7 cellular contexts compared by ENCODE assay signal in the genomic region with DNA sequence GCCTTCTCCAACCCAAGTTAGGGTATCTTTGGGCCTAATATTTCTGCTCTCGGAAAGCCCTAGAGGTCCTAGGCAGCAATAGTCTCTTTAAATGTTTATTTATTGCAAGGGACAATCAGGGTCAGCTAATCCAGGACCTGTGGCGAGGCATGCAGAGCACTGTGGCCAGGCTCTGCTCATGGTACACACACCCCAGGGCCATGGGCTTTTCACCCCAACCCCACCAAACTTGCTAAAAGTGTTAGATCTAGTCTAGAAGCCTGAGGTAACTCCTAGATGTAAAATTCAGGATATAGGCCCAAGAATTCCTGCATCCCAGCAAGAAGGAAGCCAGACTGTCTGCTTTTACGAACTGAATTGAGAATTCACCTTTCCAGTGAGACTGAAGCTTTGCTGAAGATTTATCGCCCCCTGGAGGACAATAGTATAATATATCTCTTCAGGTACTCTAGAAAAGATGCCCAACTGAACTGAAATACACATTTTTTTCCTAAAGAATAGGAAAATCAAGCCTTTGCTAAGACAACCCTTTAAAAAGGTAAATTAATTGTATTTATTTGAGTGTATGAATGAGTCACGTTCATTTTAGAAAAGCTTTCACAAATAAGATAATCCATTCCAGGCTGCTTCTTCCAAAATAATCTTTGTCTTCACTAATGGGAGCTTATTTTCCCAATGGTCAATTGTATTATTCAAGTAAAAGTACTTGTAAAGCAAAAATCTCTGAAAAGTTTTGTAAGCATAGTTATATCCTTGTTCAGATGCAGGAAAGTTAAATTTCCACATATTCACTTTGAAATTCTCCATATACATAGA.
DNase-seq lines count a peak whose midpoint lies in the region; ATAC-seq, FAIRE-seq and TF ChIP-seq lines count a peak whose summit lies in the region.

No MANE protein-coding gene starts in this region.

- DNase-seq in HTR-8/SVneo (ENCODE audit: insufficient read length, low spot score), result peak; percentile 3
- peak; percentile 16 for DNase-seq in RPMI7951 (ENCODE audit: low read depth)
- peak; percentile 13 for DNase-seq in fibroblast of the conjunctiva (ENCODE audit: low read depth)
- DNase-seq in putamen (ENCODE audit: low spot score), result peak; percentile 47
- DNase-seq in activated CD4-positive, CD25-positive, alpha-beta regulatory T cell (lab: John Stamatoyannopoulos, UW), result no peak

- FAIRE-seq in HTR-8/SVneo (lab: Jason Lieb, UNC), result no peak

- ATAC-seq in GM21526 (IDR thresholded peaks at IDR 0.05; ENCODE audit: low FRiP score, unreplicated experiment), result peak; percentile 85

- peak; percentile 56 for TF ChIP-seq CTCF in GM12872 (IDR thresholded peaks at IDR 0.05; ENCODE audit: insufficient read depth, low read depth, low read length)

Comparison
In these comparisons a context has a peak if more than half of its experiments do, and no peak if none do; other contexts are left out.
1. DNase-seq: peak in HTR-8/SVneo (single experiment), RPMI7951 (single experiment), fibroblast of the conjunctiva (single experiment) and putamen (single experiment); none in activated CD4-positive, CD25-positive, alpha-beta regulatory T cell (0 of 4).